11 cellular contexts compared by ENCODE assay signal in genomic region chr6:30802731-30803130, GRCh38.
"Had no signal": no experiment of that assay in that cellular context is flagged by ENCODE, and none has a peak within 500 bp of the region (broad histone marks: within the 10 kb centered on the region; RNA-seq: fewer than 3 reads in every experiment).

No MANE protein-coding gene starts in this region.

- H3K36me3 ChIP-seq: gastroesophageal sphincter, tibial nerve had no signal

- H3K4me3 ChIP-seq: coronary artery, gastroesophageal sphincter, smooth muscle cell, tibial nerve had no signal

- H3K4me2 ChIP-seq: smooth muscle cell had no signal

- H3K27me3 ChIP-seq: gastroesophageal sphincter, tibial nerve had no signal

- H3K27ac ChIP-seq: coronary artery, gastroesophageal sphincter, tibial nerve, VCaP had no signal

- H3K27ac Mint-ChIP-seq: activated CD4-positive, alpha-beta T cell treated with anti-CD3 and anti-CD28 coated beads, Interleukin-2, amount 10 ng/mL, durations not matched to agents 7 days and 5 days had no signal

- H3K9me3 ChIP-seq: gastroesophageal sphincter, tibial nerve had no signal

- H3K4me3 Mint-ChIP-seq: activated CD4-positive, alpha-beta T cell treated with anti-CD3 and anti-CD28 coated beads, Interleukin-2, amount 10 ng/mL, durations not matched to agents 7 days and 5 days; activated T-cell treated with anti-CD3 and anti-CD28 coated beads, Interleukin-2, amount 50 U/mL, for 4 hours had no signal

- H3K9me3 Mint-ChIP-seq: activated T-cell treated with anti-CD3 and anti-CD28 coated beads, Interleukin-2, amount 50 U/mL, for 4 hours had no signal

- DNase-seq: activated CD4-positive, alpha-beta T cell treated with anti-CD3 and anti-CD28 coated beads, Interleukin-2, amount 10 ng/mL, durations not matched to agents 7 days and 5 days; activated gamma-delta T cell treated with Interleukin-2 at 50 U/mL for 16 hours; activated T-cell treated with anti-CD3 and anti-CD28 coated beads, Interleukin-2, amount 50 U/mL, for 4 hours; effector CD8-positive, alpha-beta T cell; left ventricle myocardium superior; right cardiac atrium had no signal

- ATAC-seq: activated T-cell treated with anti-CD3 and anti-CD28 coated beads, Interleukin-2, amount 50 U/mL, for 4 hours; gastroesophageal sphincter; left ventricle myocardium superior; right cardiac atrium had no signal

- H3K27me3 Mint-ChIP-seq: activated CD4-positive, alpha-beta T cell treated with anti-CD3 and anti-CD28 coated beads, Interleukin-2, amount 10 ng/mL, durations not matched to agents 7 days and 5 days had no signal
